12 cellular contexts compared by ENCODE assay signal in the genomic region with DNA sequence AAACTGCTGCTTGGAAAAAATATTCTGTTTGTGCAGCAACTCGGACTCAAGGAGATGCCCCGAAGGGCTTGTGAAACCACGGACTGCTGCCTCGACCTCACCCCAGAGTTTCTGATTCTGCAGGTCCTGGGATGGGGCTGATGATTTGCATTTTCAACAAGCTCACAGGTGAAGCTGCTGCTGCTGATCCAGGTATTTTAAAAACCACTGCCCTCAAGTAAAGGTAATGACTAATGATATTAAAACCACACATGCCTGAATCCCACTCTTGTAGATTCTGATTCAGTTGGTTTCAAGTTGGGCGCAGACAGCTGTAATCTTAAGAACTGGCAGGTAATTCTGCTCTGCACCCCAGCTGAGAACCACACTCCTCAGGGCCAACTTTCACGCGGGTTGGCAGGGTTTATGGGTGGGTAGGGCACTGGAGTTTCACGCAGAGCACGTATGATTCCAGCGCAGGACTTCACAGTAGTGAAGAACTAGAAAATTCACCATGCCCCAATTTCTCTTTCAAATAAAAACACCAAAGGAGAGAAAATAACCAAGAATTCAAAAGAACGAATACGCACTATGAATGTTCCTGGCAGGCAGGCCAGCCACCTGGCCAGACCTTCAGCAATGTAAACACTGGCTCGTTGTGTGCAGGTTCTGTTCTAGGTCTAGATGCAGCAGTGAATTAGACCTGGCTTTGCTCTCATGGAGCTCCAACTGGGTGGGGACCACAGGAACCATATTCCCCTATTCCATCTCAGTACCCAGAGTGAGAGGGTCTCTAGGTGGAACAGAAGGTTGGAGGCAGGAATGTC.
DNase-seq lines count a peak whose midpoint lies in the region; ATAC-seq and TF ChIP-seq lines count a peak whose summit lies in the region.
"Had no signal": no experiment of that assay in that cellular context is flagged by ENCODE, and none has a peak within 500 bp of the region (broad histone marks: within the 10 kb centered on the region; RNA-seq: fewer than 3 reads in every experiment).

No MANE protein-coding gene starts in this region.

- H3K9me2 ChIP-seq in PC-3 (replicated peaks; ENCODE audit: low read length) = no peaks in the 10 kb centered on the region

- no peak overlapping the region for H2AK5ac ChIP-seq in H9 (ENCODE audit: insufficient read length, low read length)

- no peak overlapping the region for H2BK20ac ChIP-seq in H9 (ENCODE audit: low read depth, low read length, poor library complexity, severe bottlenecking)

- H3K23ac ChIP-seq in H9 (ENCODE audit: insufficient read length, low read depth, low read length) = no peak overlapping the region

- no CpG with 5 or more reads among the region's 13 CpGs for WGBS in H9 (ENCODE audit: extremely low coverage, insufficient read length, low lambda C conversion rate)
- 42 to 44% methylated on average over 13 of the region's 13 CpGs for WGBS in esophagus, 2 donors
- 27% methylated on average over 13 of the region's 13 CpGs for WGBS in prostate gland

- peaks cover 9 to 11% of the 10 kb centered on the region in 2 experiments for H3K4me1 Mint-ChIP-seq in H9

- H3K14ac ChIP-seq in H9 (ENCODE audit: insufficient read depth, low read length) = peak overlapping the region; percentile 24; the same call in 1 of the 2 replicates

- H3F3A ChIP-seq in PC-3 (ENCODE audit: low read length, unreplicated experiment) = no peaks in the 10 kb centered on the region

- H3K79me2 ChIP-seq in H9 (ENCODE audit: insufficient read depth, low read length) (no peaks in the 10 kb centered on the region), PC-3 (ENCODE audit: low read length) (no peaks in the 10 kb centered on the region)

- no peak overlapping the region for H3K4me3 Mint-ChIP-seq in H9
- H3K4me3 Mint-ChIP-seq: CD4-positive, CD25-positive, alpha-beta regulatory T cell had no signal

- no peaks in the 10 kb centered on the region for H3K27me3 Mint-ChIP-seq in H9 (ENCODE audit: low read depth)
- H3K27me3 Mint-ChIP-seq: CD4-positive, CD25-positive, alpha-beta regulatory T cell had no signal

- H3K36me3 Mint-ChIP-seq in H9 (ENCODE audit: insufficient read depth in 1 of 3, low read depth in 3 of 3) = peaks cover 0 to 5% (median 4%) of the 10 kb centered on the region in 3 experiments; a peak in 5 of 7 replicates

- no peaks in the 10 kb centered on the region for H3K79me1 ChIP-seq in H9 (ENCODE audit: insufficient read depth, low read depth, low read length, poor library complexity, severe bottlenecking)

- H3K4me2 ChIP-seq in H9 (ENCODE audit: insufficient read depth, insufficient read length, low read length) (no peak overlapping the region), PC-3 (ENCODE audit: low read length) (peak overlapping the region; percentile 67)

- H3K4ac ChIP-seq in H9 (ENCODE audit: low read depth, low read length) = no peak overlapping the region

- H3K56ac ChIP-seq in H9 (ENCODE audit: insufficient read length, low read depth, low read length) = no peak overlapping the region

- no peak for TF ChIP-seq POLR2A in prostate gland (IDR thresholded peaks at IDR 0.05)

- DNase-seq in H9 = no peak
- peak; percentile 73 for DNase-seq in PC-3
- DNase-seq in prostate gland (ENCODE audit: low spot score) = peak; percentile 50
- DNase-seq in KG1 (lab: John Stamatoyannopoulos, UW) = no peak
- no peak for DNase-seq in foreskin melanocyte
- no peak for DNase-seq in activated CD4-positive, alpha-beta T cell treated with anti-CD3 and anti-CD28 coated beads, Interleukin-2, amount 50 U/mL, for 1 hour
- DNase-seq: activated CD4-positive, alpha-beta T cell treated with anti-CD3 and anti-CD28 coated beads for 1 hour; CD4-positive, CD25-positive, alpha-beta regulatory T cell; midbrain; psoas muscle had no signal

- H3K23me2 ChIP-seq in H9 (ENCODE audit: insufficient read length, low read depth, low read length, poor library complexity, severe bottlenecking) = no peaks in the 10 kb centered on the region

- CTCF ChIA-PET in PC-3 (lab: Charles Lee) = no interaction called here

- no peak overlapping the region for H2BK12ac ChIP-seq in H9 (ENCODE audit: insufficient read length, low read depth, low read length)

- no peaks in the 10 kb centered on the region for H4K20me1 ChIP-seq in H9 (ENCODE audit: control insufficient read depth, insufficient read depth, insufficient read length)
- 0 out of 2 replicates have a peak, but pooled peaks cover 4% of the 10 kb centered on the region for H4K20me1 ChIP-seq in PC-3 (ENCODE audit: low read length)

- H4K91ac ChIP-seq in H9 (ENCODE audit: insufficient read length, low read depth, low read length) = no peak overlapping the region

- H2AFZ ChIP-seq in H9 (ENCODE audit: low read length) (no peak overlapping the region), PC-3 (ENCODE audit: low read length) (no peak overlapping the region)

- H3K27ac Mint-ChIP-seq in H9 = peak overlapping the region in 2 of 3 experiments; percentile 36 to 55; a peak in 2 of 7 replicates

- POLR2A ChIA-PET in PC-3 (lab: Charles Lee; ENCODE audit: unreplicated experiment) = no interaction called here

- no peak overlapping the region for H4K8ac ChIP-seq in H9 (replicated peaks; ENCODE audit: insufficient read length, low read depth, low read length)

- H2BK15ac ChIP-seq in H9 (ENCODE audit: low read depth, low read length) = no peak overlapping the region

- H3K9ac ChIP-seq in H9 (ENCODE audit: extremely low read depth, insufficient read length, low read length) = no peak overlapping the region
- no peak overlapping the region for H3K9ac ChIP-seq in PC-3 (ENCODE audit: low read length)

- no peak overlapping the region for H3K18ac ChIP-seq in H9 (ENCODE audit: insufficient read length, low read depth, low read length)

- H4K5ac ChIP-seq in H9 (ENCODE audit: insufficient read length, low read depth, low read length) = no peak overlapping the region

- H3K27ac ChIP-seq in H9 (ENCODE audit: insufficient read length, low read depth, low read length) (no peak overlapping the region), PC-3 (ENCODE audit: low read length) (peak overlapping the region; percentile 51), esophagus (ENCODE audit: low read depth in 2 of 2, low read length in 1 of 2) (peak overlapping the region; percentile 22 to 34), prostate gland (peak overlapping the region; percentile 61 to 68)
- H3K27ac ChIP-seq: psoas muscle had no signal

- no peak overlapping the region for H3T11ph ChIP-seq in H9 (ENCODE audit: low read length)

- H3K4me1 ChIP-seq in H9 (ENCODE audit: insufficient read depth, low read length) (no peaks in the 10 kb centered on the region), PC-3 (ENCODE audit: insufficient read depth, low read length) (peaks cover 23% of the 10 kb centered on the region), esophagus (ENCODE audit: control insufficient read depth in 2 of 2, insufficient read depth in 2 of 2, low read length in 1 of 2) (peaks cover 0 to 4% of the 10 kb centered on the region in 2 donors), prostate gland (replicated peaks) (peaks cover 17% of the 10 kb centered on the region)

- H3K9me3 ChIP-seq in H9 (ENCODE audit: control insufficient read depth, low read depth, low read length) = no peaks in the 10 kb centered on the region
- no peaks in the 10 kb centered on the region for H3K9me3 ChIP-seq in PC-3 (ENCODE audit: low read length)
- H3K9me3 ChIP-seq in esophagus (ENCODE audit: control insufficient read depth in 2 of 2, insufficient read depth in 1 of 2, low read depth in 1 of 2, low read length in 1 of 2) = no peaks in the 10 kb centered on the region
- no peaks in the 10 kb centered on the region for H3K9me3 ChIP-seq in prostate gland
- H3K9me3 ChIP-seq: psoas muscle had no signal

- peaks cover 4% of the 10 kb centered on the region in 2 experiments for H3K9me3 Mint-ChIP-seq in H9
- H3K9me3 Mint-ChIP-seq: CD4-positive, CD25-positive, alpha-beta regulatory T cell had no signal

- no peaks in the 10 kb centered on the region for H3K36me3 ChIP-seq in PC-3 (ENCODE audit: low read depth, low read length)
- H3K36me3 ChIP-seq in esophagus (ENCODE audit: control insufficient read depth in 2 of 2, insufficient read depth in 2 of 2, low read length in 1 of 2) = no peaks in the 10 kb centered on the region
- no peaks in the 10 kb centered on the region for H3K36me3 ChIP-seq in prostate gland

- H3K27me3 ChIP-seq in H9 (ENCODE audit: insufficient read depth, low read length) (no peaks in the 10 kb centered on the region), PC-3 (ENCODE audit: low read length) (no peaks in the 10 kb centered on the region), esophagus (ENCODE audit: control insufficient read depth in 1 of 2, insufficient read depth in 2 of 2, low read length in 2 of 2) (no peaks in the 10 kb centered on the region), prostate gland (replicated peaks; ENCODE audit: insufficient read depth) (no peaks in the 10 kb centered on the region)

- no TSS peak for BruUV-seq in PC-3 (replicated peaks; lab: Mats Ljungman, UMichigan)

- H2BK5ac ChIP-seq in H9 (ENCODE audit: insufficient read length, low read length) = no peak overlapping the region

- no peak overlapping the region for H2BK120ac ChIP-seq in H9 (ENCODE audit: low read depth, low read length, poor library complexity, severe bottlenecking)

- ATAC-seq in PC-3 (peak; percentile 83), GM19467 (IDR thresholded peaks at IDR 0.05; ENCODE audit: unreplicated experiment) (no peak)

- TF ChIP-seq CTCF in H9 (conservative IDR thresholded peaks at IDR 0.05) (no peak), PC-3 (conservative IDR thresholded peaks at IDR 0.05; ENCODE audit: low read depth, low read length) (no peak), prostate gland (IDR thresholded peaks at IDR 0.05) (no peak)

- H3K4me3 ChIP-seq in PC-3 (ENCODE audit: low read length) (no peak overlapping the region; the same call in 1 of the 2 replicates), esophagus (ENCODE audit: low read depth in 1 of 2, low read length in 2 of 2) (no peak overlapping the region), prostate gland (no peak overlapping the region)
- H3K4me3 ChIP-seq: psoas muscle had no signal

- intact Hi-C loops in PC-3 (cut with micrococcal nuclease) = no loop called here
- intact Hi-C loops in prostate gland (cut with DNase I) = no loop called here

Comparison
In these comparisons a context has a peak if more than half of its experiments do, and no peak if none do; other contexts are left out.
1. DNase-seq: peak in PC-3 (single experiment) and prostate gland (single experiment); none in H9 (single experiment), KG1 (single experiment), foreskin melanocyte (single experiment) and activated CD4-positive, alpha-beta T cell treated with anti-CD3 and anti-CD28 coated beads, Interleukin-2, amount 50 U/mL, for 1 hour (single experiment).